In the genomic region with DNA sequence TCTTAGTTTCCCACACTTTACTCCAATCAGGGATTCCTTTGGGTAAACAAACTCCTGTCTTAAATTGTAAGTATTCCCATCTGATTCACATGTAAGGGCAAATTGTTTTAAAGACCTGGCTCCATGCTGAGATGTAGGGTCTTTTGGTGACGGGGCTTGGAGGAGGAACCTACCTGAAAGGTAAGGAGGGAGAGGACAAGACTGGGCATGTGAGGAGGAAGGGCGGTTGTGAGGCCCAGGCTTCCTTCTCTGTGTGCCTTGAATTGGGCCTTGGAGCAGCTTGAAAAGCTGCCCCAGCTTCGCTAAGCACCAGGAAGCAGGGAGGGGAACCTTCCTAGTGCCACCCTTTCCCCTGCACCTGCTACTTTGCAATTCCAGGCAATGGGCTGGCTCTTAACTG, we compare ENCODE assay signal across 1 cellular context.
TF ChIP-seq lines count a peak whose summit lies in the region.

No MANE protein-coding gene starts in this region.

TF ChIP-seq in GM23338, 12 proteins besides CTCF, POLR2A, EP300 and RAD21 (continued from another document):
- TF ChIP-seq, protein P1, sequence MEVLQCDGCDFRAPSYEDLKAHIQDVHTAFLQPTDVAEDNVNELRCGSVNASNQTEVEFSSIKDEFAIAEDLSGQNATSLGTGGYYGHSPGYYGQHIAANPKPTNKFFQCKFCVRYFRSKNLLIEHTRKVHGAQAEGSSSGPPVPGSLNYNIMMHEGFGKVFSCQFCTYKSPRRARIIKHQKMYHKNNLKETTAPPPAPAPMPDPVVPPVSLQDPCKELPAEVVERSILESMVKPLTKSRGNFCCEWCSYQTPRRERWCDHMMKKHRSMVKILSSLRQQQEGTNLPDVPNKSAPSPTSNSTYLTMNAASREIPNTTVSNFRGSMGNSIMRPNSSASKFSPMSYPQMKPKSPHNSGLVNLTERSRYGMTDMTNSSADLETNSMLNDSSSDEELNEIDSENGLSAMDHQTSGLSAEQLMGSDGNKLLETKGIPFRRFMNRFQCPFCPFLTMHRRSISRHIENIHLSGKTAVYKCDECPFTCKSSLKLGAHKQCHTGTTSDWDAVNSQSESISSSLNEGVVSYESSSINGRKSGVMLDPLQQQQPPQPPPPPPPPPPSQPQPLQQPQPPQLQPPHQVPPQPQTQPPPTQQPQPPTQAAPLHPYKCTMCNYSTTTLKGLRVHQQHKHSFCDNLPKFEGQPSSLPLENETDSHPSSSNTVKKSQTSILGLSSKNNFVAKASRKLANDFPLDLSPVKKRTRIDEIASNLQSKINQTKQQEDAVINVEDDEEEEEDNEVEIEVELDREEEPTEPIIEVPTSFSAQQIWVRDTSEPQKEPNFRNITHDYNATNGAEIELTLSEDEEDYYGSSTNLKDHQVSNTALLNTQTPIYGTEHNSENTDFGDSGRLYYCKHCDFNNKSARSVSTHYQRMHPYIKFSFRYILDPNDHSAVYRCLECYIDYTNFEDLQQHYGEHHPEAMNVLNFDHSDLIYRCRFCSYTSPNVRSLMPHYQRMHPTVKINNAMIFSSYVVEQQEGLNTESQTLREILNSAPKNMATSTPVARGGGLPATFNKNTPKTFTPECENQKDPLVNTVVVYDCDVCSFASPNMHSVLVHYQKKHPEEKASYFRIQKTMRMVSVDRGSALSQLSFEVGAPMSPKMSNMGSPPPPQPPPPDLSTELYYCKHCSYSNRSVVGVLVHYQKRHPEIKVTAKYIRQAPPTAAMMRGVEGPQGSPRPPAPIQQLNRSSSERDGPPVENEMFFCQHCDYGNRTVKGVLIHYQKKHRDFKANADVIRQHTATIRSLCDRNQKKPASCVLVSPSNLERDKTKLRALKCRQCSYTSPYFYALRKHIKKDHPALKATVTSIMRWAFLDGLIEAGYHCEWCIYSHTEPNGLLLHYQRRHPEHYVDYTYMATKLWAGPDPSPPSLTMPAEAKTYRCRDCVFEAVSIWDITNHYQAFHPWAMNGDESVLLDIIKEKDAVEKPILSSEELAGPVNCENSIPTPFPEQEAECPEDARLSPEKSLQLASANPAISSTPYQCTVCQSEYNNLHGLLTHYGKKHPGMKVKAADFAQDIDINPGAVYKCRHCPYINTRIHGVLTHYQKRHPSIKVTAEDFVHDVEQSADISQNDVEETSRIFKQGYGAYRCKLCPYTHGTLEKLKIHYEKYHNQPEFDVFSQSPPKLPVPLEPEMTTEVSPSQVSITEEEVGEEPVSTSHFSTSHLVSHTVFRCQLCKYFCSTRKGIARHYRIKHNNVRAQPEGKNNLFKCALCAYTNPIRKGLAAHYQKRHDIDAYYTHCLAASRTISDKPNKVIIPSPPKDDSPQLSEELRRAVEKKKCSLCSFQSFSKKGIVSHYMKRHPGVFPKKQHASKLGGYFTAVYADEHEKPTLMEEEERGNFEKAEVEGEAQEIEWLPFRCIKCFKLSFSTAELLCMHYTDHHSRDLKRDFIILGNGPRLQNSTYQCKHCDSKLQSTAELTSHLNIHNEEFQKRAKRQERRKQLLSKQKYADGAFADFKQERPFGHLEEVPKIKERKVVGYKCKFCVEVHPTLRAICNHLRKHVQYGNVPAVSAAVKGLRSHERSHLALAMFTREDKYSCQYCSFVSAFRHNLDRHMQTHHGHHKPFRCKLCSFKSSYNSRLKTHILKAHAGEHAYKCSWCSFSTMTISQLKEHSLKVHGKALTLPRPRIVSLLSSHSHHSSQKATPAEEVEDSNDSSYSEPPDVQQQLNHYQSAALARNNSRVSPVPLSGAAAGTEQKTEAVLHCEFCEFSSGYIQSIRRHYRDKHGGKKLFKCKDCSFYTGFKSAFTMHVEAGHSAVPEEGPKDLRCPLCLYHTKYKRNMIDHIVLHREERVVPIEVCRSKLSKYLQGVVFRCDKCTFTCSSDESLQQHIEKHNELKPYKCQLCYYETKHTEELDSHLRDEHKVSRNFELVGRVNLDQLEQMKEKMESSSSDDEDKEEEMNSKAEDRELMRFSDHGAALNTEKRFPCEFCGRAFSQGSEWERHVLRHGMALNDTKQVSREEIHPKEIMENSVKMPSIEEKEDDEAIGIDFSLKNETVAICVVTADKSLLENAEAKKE (CRISPR knock-in tag; IDR thresholded peaks at IDR 0.05): no peak
- no peak for TF ChIP-seq ZNF114 (CRISPR knock-in tag; IDR thresholded peaks at IDR 0.05)
- TF ChIP-seq STAT1 (IDR thresholded peaks at IDR 0.05; ENCODE audit: unreplicated experiment): no peak
